17 cellular contexts compared by ENCODE assay signal in the genomic region with DNA sequence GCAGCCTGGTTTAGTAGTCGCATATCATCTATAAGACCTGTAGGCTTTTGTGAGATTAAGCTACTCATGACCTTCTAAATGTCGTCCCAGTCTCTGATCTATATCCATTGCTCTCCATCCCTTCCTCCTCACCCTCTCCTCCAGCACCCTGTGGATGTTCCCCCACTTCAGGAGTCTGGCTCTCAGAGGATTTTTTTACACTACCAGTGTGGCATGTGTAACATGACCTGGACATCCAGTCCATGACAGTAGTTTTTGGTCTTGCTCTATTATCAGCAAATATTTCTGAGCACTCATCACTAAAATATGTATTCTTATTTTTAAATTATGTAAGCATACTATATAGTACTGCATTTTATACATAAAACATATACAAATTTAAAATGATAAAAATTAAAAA.
"Had no signal": no experiment of that assay in that cellular context is flagged by ENCODE, and none has a peak within 500 bp of the region (broad histone marks: within the 10 kb centered on the region; RNA-seq: fewer than 3 reads in every experiment).

No MANE protein-coding gene starts in this region.

- H3K27ac ChIP-seq: epithelial cell of prostate, heart right ventricle, ovary, sigmoid colon, thyroid gland had no signal

- H3K27me3 ChIP-seq: gastrocnemius medialis, heart right ventricle, ovary, sigmoid colon, thyroid gland had no signal

- ATAC-seq: activated CD4-positive, CD25-positive, alpha-beta regulatory T cell treated with anti-CD3 and anti-CD28 coated beads, Interleukin-2, amount 50 U/mL, for 24 hours; activated CD8-positive, alpha-beta memory T cell treated with anti-CD3 and anti-CD28 coated beads, Interleukin-2, amount 10 ng/mL, durations not matched to agents 7 days and 5 days; heart right ventricle; left colon; stimulated activated memory B cell treated with anti-CD40 and anti-IgM and Interleukin-4, amounts not matched to agents 10 μg/mL and 1 μg/mL and 100 μg/mL, for 72 hours had no signal

- H3K4me3 ChIP-seq: gastrocnemius medialis, heart right ventricle, ovary, sigmoid colon, thyroid gland had no signal

- DNase-seq: activated CD4-positive, alpha-beta T cell treated with anti-CD3 and anti-CD28 coated beads, Interleukin-2, amount 50 U/mL, for 48 hours; activated CD8-positive, alpha-beta memory T cell treated with anti-CD3 and anti-CD28 coated beads, Interleukin-2, amount 10 ng/mL, durations not matched to agents 7 days and 5 days; activated naive CD4-positive, alpha-beta T cell treated with anti-CD3 and anti-CD28 coated beads, Interleukin-2, amount 10 ng/mL, durations not matched to agents 7 days and 5 days; activated T-cell treated with anti-CD3 and anti-CD28 coated beads, Interleukin-2, amount 50 U/mL, for 1 hour; dermis blood vessel endothelial cell; gastrocnemius medialis; heart right ventricle; left colon; midbrain; ovary; sigmoid colon; stimulated activated CD4-positive, alpha-beta T cell treated with anti-CD3 and anti-CD28 coated beads, Interleukin-12 subunit alpha, Interleukin-12 subunit beta, amount 100 ng/mL, for 4 hours; T-helper 9 cell; thyroid gland had no signal

- H3K36me3 ChIP-seq: gastrocnemius medialis, heart right ventricle, ovary, sigmoid colon, thyroid gland had no signal

- H3K9me3 ChIP-seq: gastrocnemius medialis, ovary, sigmoid colon, thyroid gland had no signal

- H3K4me1 ChIP-seq: thyroid gland had no signal
